ENCODE assay signal across 1 cellular context in genomic region chr12:106975098-106975497, GRCh38.
TF ChIP-seq lines count a peak whose summit lies in the region.

No MANE protein-coding gene starts in this region.

TF ChIP-seq in K562, 482 proteins besides CTCF, POLR2A, EP300 and RAD21:
- TF ChIP-seq FOSL1 (tag; conservative IDR thresholded peaks at IDR 0.05) (peak; percentile 81), JUN (IDR thresholded peaks at IDR 0.05; ENCODE audit: borderline replicate concordance, low read depth, low read length) (peak; percentile 48; the same call in 1 of the 2 replicates), JUN (CRISPR knock-in tag; IDR thresholded peaks at IDR 0.05; ENCODE audit: borderline replicate concordance) (no peak), ZBTB2 (IDR thresholded peaks at IDR 0.05) (no peak), JUND (IDR thresholded peaks at IDR 0.05; ENCODE audit: borderline replicate concordance, low read depth, low read length) (peak; percentile 89), JUND (tag; IDR thresholded peaks at IDR 0.05; ENCODE audit: borderline replicate concordance, low read depth, low read length) (peak; percentile 62; the same call in 1 of the 3 replicates), PRDM10 (IDR thresholded peaks at IDR 0.05; ENCODE audit: partially characterized antibody) (peak; percentile 65), ZC3H8 (IDR thresholded peaks at IDR 0.05) (no peak), ZNF695 (CRISPR knock-in tag; IDR thresholded peaks at IDR 0.05) (no peak), EGR1 (conservative IDR thresholded peaks at IDR 0.05) (peak; percentile 81), ARID1B (IDR thresholded peaks at IDR 0.05) (peak; percentile 41; the same call in 1 of the 2 replicates), ATF3 (IDR thresholded peaks at IDR 0.05) (peak; percentile 70), ATF3 (CRISPR knock-in tag; conservative IDR thresholded peaks at IDR 0.05) (no peak), VEZF1 (CRISPR knock-in tag; IDR thresholded peaks at IDR 0.05) (0 out of 2 replicates have a peak, but pooled peaks have one; percentile 20), ADNP (tag; IDR thresholded peaks at IDR 0.05) (peak; percentile 47; the same call in 1 of the 2 replicates), ZNF347 (CRISPR knock-in tag; IDR thresholded peaks at IDR 0.05; ENCODE audit: low read depth) (no peak), MYNN (IDR thresholded peaks at IDR 0.05) (peak; percentile 56; the same call in 1 of the 2 replicates), MYNN (CRISPR knock-in tag; IDR thresholded peaks at IDR 0.05) (no peak), ZNF263 (CRISPR knock-in tag; IDR thresholded peaks at IDR 0.05; ENCODE audit: borderline replicate concordance) (0 out of 2 replicates have a peak, but pooled peaks have one; percentile 2)
